In the genomic region with DNA sequence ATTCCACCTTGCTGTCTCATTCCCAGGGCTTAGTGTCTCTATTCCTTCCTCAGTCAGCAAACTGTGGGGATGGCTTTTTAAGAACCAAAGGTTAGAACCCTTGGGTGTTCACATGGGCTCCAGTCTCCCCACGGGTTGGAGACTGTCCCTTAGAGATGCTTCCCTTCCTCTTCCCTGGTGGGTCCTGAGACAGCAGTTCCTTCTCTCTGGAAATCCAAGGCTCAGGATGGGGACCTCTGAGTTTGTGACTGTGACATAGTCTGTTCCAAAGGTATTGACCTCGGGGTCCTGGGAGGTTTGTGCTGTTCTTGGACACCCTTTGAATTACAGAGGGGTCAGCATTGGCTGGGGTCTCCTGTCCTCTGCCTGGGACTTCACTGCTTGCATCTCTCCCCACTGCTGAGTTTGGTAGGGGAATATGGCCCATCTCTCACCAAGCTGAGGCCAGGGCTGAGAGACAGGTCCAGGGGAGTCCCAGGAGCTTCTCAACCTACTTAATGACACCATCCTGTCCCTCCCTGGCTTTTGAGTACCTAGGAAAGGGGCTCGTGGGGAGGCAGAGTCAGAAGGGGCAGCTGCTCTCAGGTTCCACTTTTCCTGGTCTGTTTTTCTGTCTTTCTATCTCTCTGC, we compare ENCODE assay signal across 17 cellular contexts. TPM values are rescaled to one million over a fixed set of nuclear protein-coding genes. Genes with fewer than 3 reads are reported as not detected.
DNase-seq lines count a peak whose midpoint lies in the region; ATAC-seq and TF ChIP-seq lines count a peak whose summit lies in the region.
"Had no signal": no experiment of that assay in that cellular context is flagged by ENCODE, and none has a peak within 500 bp of the region (broad histone marks: within the 10 kb centered on the region; RNA-seq: fewer than 3 reads in every experiment).

No MANE protein-coding gene starts in this region.

- no peak overlapping the region for H3K27ac Mint-ChIP-seq in activated CD4-positive, alpha-beta T cell treated with anti-CD3 and anti-CD28 coated beads, Interleukin-2, amount 10 ng/mL, durations not matched to agents 24 days and 14 days
- H3K27ac Mint-ChIP-seq in H9: no peak overlapping the region
- H3K27ac Mint-ChIP-seq in endodermal cell: no peak overlapping the region
- H3K27ac Mint-ChIP-seq: T-helper 1 cell treated with Interleukin-12 subunit alpha and Interleukin-12 subunit beta and Interleukin-4 antibody, amounts not matched to agents 30 μg/mL and 1 μg/mL, for 36 hours had no signal

- no peak overlapping the region for H2BK12ac ChIP-seq in H9 (ENCODE audit: insufficient read length, low read depth, low read length)

- peak; percentile 2 for DNase-seq in activated CD4-positive, alpha-beta T cell treated with anti-CD3 and anti-CD28 coated beads for 1 hour
- no peak for DNase-seq in activated CD4-positive, alpha-beta T cell treated with anti-CD3 and anti-CD28 coated beads, Interleukin-2, amount 10 ng/mL, durations not matched to agents 24 days and 14 days
- DNase-seq in H9 (peak; percentile 9), endodermal cell (peak; percentile 40), sciatic nerve (ENCODE audit: low spot score) (peak; percentile 17), Karpas-422 (no peak), HuH-7 (ENCODE audit: low spot score) (no peak)
- DNase-seq: anterior cingulate cortex, hypothalamus, kidney glomerular epithelial cell, mesenchymal stem cell, NCI-H2029 treated with DMSO at 0.1 percent for 48 hours, NCI-H524 treated with DMSO at 0.1 percent for 48 hours, SHP77 treated with DMSO at 0.1 percent for 48 hours had no signal

- no peak overlapping the region for H2BK120ac ChIP-seq in H9 (ENCODE audit: low read depth, low read length, poor library complexity, severe bottlenecking)

- no peaks in the 10 kb centered on the region for H3K9me3 Mint-ChIP-seq in activated CD4-positive, alpha-beta T cell treated with anti-CD3 and anti-CD28 coated beads, Interleukin-2, amount 10 ng/mL, durations not matched to agents 24 days and 14 days
- no peaks in the 10 kb centered on the region; a peak in 1 of 5 replicates for H3K9me3 Mint-ChIP-seq in H9
- no peaks in the 10 kb centered on the region for H3K9me3 Mint-ChIP-seq in endodermal cell
- H3K9me3 Mint-ChIP-seq: T-helper 1 cell treated with Interleukin-12 subunit alpha and Interleukin-12 subunit beta and Interleukin-4 antibody, amounts not matched to agents 30 μg/mL and 1 μg/mL, for 36 hours had no signal

- H2BK15ac ChIP-seq in H9 (ENCODE audit: low read depth, low read length): no peak overlapping the region

- H3K4ac ChIP-seq in H9 (ENCODE audit: low read depth, low read length): no peak overlapping the region

- H3K9me2 ChIP-seq in Karpas-422 (replicated peaks; ENCODE audit: insufficient read depth, low read length): no peaks in the 10 kb centered on the region

- H3K79me1 ChIP-seq in H9 (ENCODE audit: insufficient read depth, low read depth, low read length, poor library complexity, severe bottlenecking): no peaks in the 10 kb centered on the region

- H3K4me3 ChIP-seq in endodermal cell (ENCODE audit: low read length): peak overlapping the region; percentile 80
- H3K4me3 ChIP-seq in Karpas-422 (ENCODE audit: low read length): no peak overlapping the region
- H3K4me3 ChIP-seq: thoracic aorta had no signal

- no peak overlapping the region for H3K4me3 Mint-ChIP-seq in activated CD4-positive, alpha-beta T cell treated with anti-CD3 and anti-CD28 coated beads, Interleukin-2, amount 10 ng/mL, durations not matched to agents 24 days and 14 days
- H3K4me3 Mint-ChIP-seq in H9 (peak overlapping the region; percentile 69 to 90; a peak in 4 of 5 replicates), endodermal cell (peak overlapping the region; percentile 69)
- H3K4me3 Mint-ChIP-seq: T-helper 1 cell treated with Interleukin-12 subunit alpha and Interleukin-12 subunit beta and Interleukin-4 antibody, amounts not matched to agents 30 μg/mL and 1 μg/mL, for 36 hours had no signal

- WGBS in H9 (ENCODE audit: extremely low coverage, insufficient read length, low lambda C conversion rate): no CpG with 5 or more reads among the region's 3 CpGs
- WGBS in endodermal cell (ENCODE audit: insufficient coverage in 1 of 2, insufficient read length in 1 of 2), 2 experiments: 80 to 87% methylated on average over 3 of the region's 3 CpGs

- H3K4me1 ChIP-seq in H9 (ENCODE audit: insufficient read depth, low read length) (no peaks in the 10 kb centered on the region), endodermal cell (ENCODE audit: control insufficient read depth, insufficient read depth, low read length) (peaks cover 8% of the 10 kb centered on the region), Karpas-422 (ENCODE audit: low read length) (no peaks in the 10 kb centered on the region)

- peaks cover 7% of the 10 kb centered on the region for H3K23me2 ChIP-seq in H9 (ENCODE audit: insufficient read length, low read depth, low read length, poor library complexity, severe bottlenecking)

- no peak overlapping the region for H2AK5ac ChIP-seq in H9 (ENCODE audit: insufficient read length, low read length)

- no peak overlapping the region for H3K14ac ChIP-seq in H9 (ENCODE audit: insufficient read depth, low read length)

- H3K79me2 ChIP-seq in H9 (ENCODE audit: insufficient read depth, low read length) (no peaks in the 10 kb centered on the region), Karpas-422 (ENCODE audit: low read length) (no peaks in the 10 kb centered on the region)

- no peak overlapping the region for H3T11ph ChIP-seq in H9 (ENCODE audit: low read length)

- H4K5ac ChIP-seq in H9 (ENCODE audit: insufficient read length, low read depth, low read length): no peak overlapping the region

- intact Hi-C loops in activated CD4-positive, alpha-beta T cell treated with anti-CD3 and anti-CD28 coated beads, Interleukin-2, amount 10 ng/mL, durations not matched to agents 24 days and 14 days (cut with micrococcal nuclease): no loop called here
- intact Hi-C loops in sciatic nerve (cut with DNase I): no loop called here

- H2BK5ac ChIP-seq in H9 (ENCODE audit: insufficient read length, low read length): no peak overlapping the region

- H3K36me3 ChIP-seq in endodermal cell (ENCODE audit: control insufficient read depth, insufficient read depth, low read length) (peaks cover 8% of the 10 kb centered on the region), Karpas-422 (ENCODE audit: insufficient read depth, low read length) (no peaks in the 10 kb centered on the region; the same call in 1 of the 2 replicates)

- H3K56ac ChIP-seq in H9 (ENCODE audit: insufficient read length, low read depth, low read length): no peak overlapping the region

- H3K27me3 ChIP-seq in H9 (ENCODE audit: insufficient read depth, low read length) (peaks cover 17% of the 10 kb centered on the region; the same call in 1 of the 2 replicates), endodermal cell (ENCODE audit: control insufficient read depth, insufficient read depth, low read length, poor library complexity, severe bottlenecking) (peaks cover 21% of the 10 kb centered on the region), Karpas-422 (ENCODE audit: low read length) (no peaks in the 10 kb centered on the region)

- no peak overlapping the region for H4K91ac ChIP-seq in H9 (ENCODE audit: insufficient read length, low read depth, low read length)

- H3K36me3 Mint-ChIP-seq in activated CD4-positive, alpha-beta T cell treated with anti-CD3 and anti-CD28 coated beads, Interleukin-2, amount 10 ng/mL, durations not matched to agents 24 days and 14 days (ENCODE audit: low read depth): peaks cover 15% of the 10 kb centered on the region
- H3K36me3 Mint-ChIP-seq in H9 (ENCODE audit: insufficient read depth in 1 of 3, low read depth in 3 of 3): no peaks in the 10 kb centered on the region
- peaks cover 11% of the 10 kb centered on the region for H3K36me3 Mint-ChIP-seq in endodermal cell (ENCODE audit: low read depth)

- no peaks in the 10 kb centered on the region for H4K20me1 ChIP-seq in H9 (ENCODE audit: control insufficient read depth, insufficient read depth, insufficient read length)
- H4K20me1 ChIP-seq in Karpas-422 (ENCODE audit: insufficient read depth, low read depth, low read length): no peaks in the 10 kb centered on the region

- peaks cover 10% of the 10 kb centered on the region for H3K4me1 Mint-ChIP-seq in activated CD4-positive, alpha-beta T cell treated with anti-CD3 and anti-CD28 coated beads, Interleukin-2, amount 10 ng/mL, durations not matched to agents 24 days and 14 days
- peaks cover 14 to 36% of the 10 kb centered on the region in 2 experiments for H3K4me1 Mint-ChIP-seq in H9
- peaks cover 8% of the 10 kb centered on the region for H3K4me1 Mint-ChIP-seq in endodermal cell

- H3K9ac ChIP-seq in H9 (ENCODE audit: extremely low read depth, insufficient read length, low read length): no peak overlapping the region
- H3K9ac ChIP-seq in endodermal cell (ENCODE audit: extremely low read depth, low read length, poor library complexity, severe bottlenecking): no peak overlapping the region
- H3K9ac ChIP-seq in Karpas-422 (ENCODE audit: low read length): no peak overlapping the region

- H3K4me2 ChIP-seq in H9 (ENCODE audit: insufficient read depth, insufficient read length, low read length): no peak overlapping the region
- no peak overlapping the region for H3K4me2 ChIP-seq in Karpas-422 (ENCODE audit: low read depth, low read length, poor library complexity, severe bottlenecking)

- no peak overlapping the region for H2AFZ ChIP-seq in H9 (ENCODE audit: low read length)
- H2AFZ ChIP-seq in Karpas-422 (ENCODE audit: low read length): no peak overlapping the region

- no peak overlapping the region for H3K23ac ChIP-seq in H9 (ENCODE audit: insufficient read length, low read depth, low read length)

- no peak overlapping the region for H2BK20ac ChIP-seq in H9 (ENCODE audit: low read depth, low read length, poor library complexity, severe bottlenecking)

- TF ChIP-seq CTCF in H9 (conservative IDR thresholded peaks at IDR 0.05): no peak
- no peak for TF ChIP-seq CTCF in endodermal cell (conservative IDR thresholded peaks at IDR 0.05)

- H4K8ac ChIP-seq in H9 (replicated peaks; ENCODE audit: insufficient read length, low read depth, low read length): no peak overlapping the region

- no peak for ATAC-seq in sciatic nerve
- ATAC-seq in HG03025 (IDR thresholded peaks at IDR 0.05; ENCODE audit: low FRiP score, unreplicated experiment): no peak

- no peak overlapping the region for H3K18ac ChIP-seq in H9 (ENCODE audit: insufficient read length, low read depth, low read length)

- no peaks in the 10 kb centered on the region for H3K9me3 ChIP-seq in H9 (ENCODE audit: control insufficient read depth, low read depth, low read length)
- no peaks in the 10 kb centered on the region for H3K9me3 ChIP-seq in endodermal cell (ENCODE audit: control insufficient read depth, low read length)
- H3K9me3 ChIP-seq in Karpas-422 (ENCODE audit: low read length): no peaks in the 10 kb centered on the region
- H3K9me3 ChIP-seq: thoracic aorta had no signal

- H3K27ac ChIP-seq in H9 (ENCODE audit: insufficient read length, low read depth, low read length): no peak overlapping the region
- no peak overlapping the region for H3K27ac ChIP-seq in endodermal cell (ENCODE audit: low read depth, low read length)
- no peak overlapping the region for H3K27ac ChIP-seq in Karpas-422 (ENCODE audit: low read length)
- H3K27ac ChIP-seq: thoracic aorta had no signal

- peaks cover 11% of the 10 kb centered on the region for H3K27me3 Mint-ChIP-seq in activated CD4-positive, alpha-beta T cell treated with anti-CD3 and anti-CD28 coated beads, Interleukin-2, amount 10 ng/mL, durations not matched to agents 24 days and 14 days
- H3K27me3 Mint-ChIP-seq in H9 (ENCODE audit: low read depth): peaks cover 35% of the 10 kb centered on the region
- H3K27me3 Mint-ChIP-seq in endodermal cell (ENCODE audit: insufficient read depth): peaks cover 28% of the 10 kb centered on the region

RNA-seq across cellular contexts. Expression of gene GRM2, which starts 1.5 kb away (rescaled TPM):
- 0.24 and 0.86 TPM in 2 replicates for total RNA-seq in activated CD4-positive, alpha-beta T cell treated with anti-CD3 and anti-CD28 coated beads, Interleukin-2, amount 10 ng/mL, durations not matched to agents 24 days and 14 days
- 1.5 and 1.9 TPM in 2 replicates for total RNA-seq in H9 (2021)
- total RNA-seq in endodermal cell: 1 to 10 TPM; 3.9 to 7.4 TPM
- polyA plus RNA-seq in endodermal cell (2013, experiment 1 of 2): 6.0 TPM
- 4.7 TPM for polyA plus RNA-seq in endodermal cell (2013, experiment 2 of 2)
- 0.40 TPM for total RNA-seq in sciatic nerve
- total RNA-seq in Karpas-422 (2014; rRNA removed; shearing (Covaris generic); ENCODE audit: low replicate concordance): 0.19 and 1.1 TPM in 2 replicates

RNA-seq across cellular contexts. Expression of gene TEX264, which starts 37.3 kb away (rescaled TPM):
- total RNA-seq in activated CD4-positive, alpha-beta T cell treated with anti-CD3 and anti-CD28 coated beads, Interleukin-2, amount 10 ng/mL, durations not matched to agents 24 days and 14 days: 45.6 and 47.0 TPM in 2 replicates
- total RNA-seq in H9 (2021) (15.0 and 17.3 TPM in 2 replicates), endodermal cell (10 to 100 TPM; 21.1 to 24.9 TPM), sciatic nerve (35.8 TPM)
- polyA plus RNA-seq in endodermal cell (2013, experiment 1 of 2): 17.6 TPM
- 12.9 TPM for polyA plus RNA-seq in endodermal cell (2013, experiment 2 of 2)
- 63.0 and 96.6 TPM in 2 replicates for total RNA-seq in Karpas-422 (2014; rRNA removed; shearing (Covaris generic); ENCODE audit: low replicate concordance)

Comparison
In these comparisons a context has a peak if more than half of its experiments do, and no peak if none do; other contexts are left out.
1. DNase-seq: peak in activated CD4-positive, alpha-beta T cell treated with anti-CD3 and anti-CD28 coated beads for 1 hour (single experiment), H9 (single experiment), endodermal cell (single experiment) and sciatic nerve (single experiment); none in activated CD4-positive, alpha-beta T cell treated with anti-CD3 and anti-CD28 coated beads, Interleukin-2, amount 10 ng/mL, durations not matched to agents 24 days and 14 days (single experiment), Karpas-422 (single experiment) and HuH-7 (single experiment).